In the genomic region with DNA sequence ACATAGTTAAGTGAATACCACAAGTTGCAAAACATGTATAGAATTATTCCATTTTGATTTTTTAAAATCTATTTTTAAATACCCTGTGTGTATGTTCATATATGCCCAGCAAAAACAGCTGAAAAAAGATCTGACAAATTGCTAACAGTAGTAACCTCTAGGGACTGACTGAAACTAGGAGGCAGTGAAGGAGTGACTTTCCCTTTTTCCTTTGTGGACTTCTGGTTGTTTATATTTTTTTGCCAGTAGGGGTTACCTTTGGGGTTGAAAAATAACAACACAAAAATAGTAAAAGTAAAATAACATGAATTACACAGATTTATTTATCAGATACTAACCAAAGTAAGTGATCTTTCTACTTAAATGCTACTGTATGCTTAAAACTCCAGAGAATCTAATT, we compare ENCODE assay signal across 7 cellular contexts. TPM values are rescaled to one million over a fixed set of nuclear protein-coding genes. Genes with fewer than 3 reads are reported as not detected.
DNase-seq lines count a peak whose midpoint lies in the region; ATAC-seq and TF ChIP-seq lines count a peak whose summit lies in the region.

No MANE protein-coding gene starts in this region.

- no peak overlapping the region for H3K18ac ChIP-seq in neuronal stem cell (ENCODE audit: low read length)

- H2BK15ac ChIP-seq in neuronal stem cell (ENCODE audit: low read length): no peak overlapping the region

- intact Hi-C loops in OCI-LY7 (cut with micrococcal nuclease; ENCODE audit: unreplicated experiment) (loop anchor here (10.0 kb wide), 1 partner anchor 87 kb away; no protein-coding TSS in a partner anchor), psoas muscle (cut with DNase I) (loop anchor here in 1 of 2 donors (10.0 kb wide), 1 partner anchor 87 kb away; no protein-coding TSS in a partner anchor), left colon (cut with DNase I, micrococcal nuclease) (no loop called here)

- peaks cover 10% of the 10 kb centered on the region for H3K79me1 ChIP-seq in neuronal stem cell (ENCODE audit: low read depth, low read length)

- H3K9me3 ChIP-seq in GM23248 (ENCODE audit: low read depth) (no peaks in the 10 kb centered on the region), OCI-LY7 (ENCODE audit: low read length) (no peaks in the 10 kb centered on the region), psoas muscle (no peaks in the 10 kb centered on the region), neuronal stem cell (replicated peaks in 1 of 2; ENCODE audit: control insufficient read depth in 2 of 2, insufficient read depth in 1 of 2, low read depth in 1 of 2, low read length in 2 of 2) (peaks cover 0 to 2% of the 10 kb centered on the region in 2 donors)

- H3K14ac ChIP-seq in neuronal stem cell (ENCODE audit: low read length): no peak overlapping the region

- in situ Hi-C loops in GM23248 (cut with MboI): no loop called here

- no peak overlapping the region for H3K27ac ChIP-seq in GM23248
- H3K27ac ChIP-seq in OCI-LY7 (ENCODE audit: low read depth, low read length, poor library complexity, severe bottlenecking): peak overlapping the region; percentile 24
- peak overlapping the region; percentile 75 for H3K27ac ChIP-seq in psoas muscle
- H3K27ac ChIP-seq in neuronal stem cell (replicated peaks; ENCODE audit: low read length): no peak overlapping the region

- H2BK120ac ChIP-seq in neuronal stem cell (ENCODE audit: low read depth, low read length): no peak overlapping the region

- H3K9ac ChIP-seq in GM23248: no peak overlapping the region
- H3K9ac ChIP-seq in neuronal stem cell (ENCODE audit: low read depth, low read length, poor library complexity): no peak overlapping the region

- no peak overlapping the region for H2AK5ac ChIP-seq in neuronal stem cell (ENCODE audit: low read depth, low read length)

- peaks cover 20% of the 10 kb centered on the region for H3F3A ChIP-seq in GM23248 (ENCODE audit: insufficient read depth)

- H4K8ac ChIP-seq in neuronal stem cell (ENCODE audit: low read depth, low read length): no peak overlapping the region

- H4K91ac ChIP-seq in neuronal stem cell (ENCODE audit: low read depth, low read length, poor library complexity): no peak overlapping the region

- CTCF ChIA-PET in OCI-LY7 (lab: Charles Lee; ENCODE audit: unreplicated experiment): no interaction called here

- DNase-seq in GM23248 (peak; percentile 38), OCI-LY7 (ENCODE audit: low spot score) (no peak), epithelial cell of esophagus (ENCODE audit: low read depth) (peak; percentile 13), psoas muscle (no peak), neuronal stem cell (ENCODE audit: low spot score) (no peak), left colon (no peak), NCI-H524 treated with DMSO at 0.1 percent for 48 hours (lab: John Stamatoyannopoulos, UW) (no peak)

- no peak for ATAC-seq in psoas muscle
- no peak for ATAC-seq in left colon

- no peaks in the 10 kb centered on the region for H3K36me3 ChIP-seq in GM23248 (ENCODE audit: low read depth)
- no peaks in the 10 kb centered on the region for H3K36me3 ChIP-seq in OCI-LY7 (ENCODE audit: insufficient read depth, low read length)
- H3K36me3 ChIP-seq in psoas muscle (ENCODE audit: insufficient read depth in 1 of 2, low read depth in 1 of 2): no peaks in the 10 kb centered on the region
- H3K36me3 ChIP-seq in neuronal stem cell (replicated peaks in 1 of 2; ENCODE audit: control insufficient read depth in 2 of 2, insufficient read depth in 2 of 2, low read length in 2 of 2): peaks cover 0 to 13% of the 10 kb centered on the region in 2 donors

- no peak overlapping the region for H2AFZ ChIP-seq in GM23248
- peak overlapping the region; percentile 8; the same call in 1 of the 2 replicates for H2AFZ ChIP-seq in OCI-LY7 (ENCODE audit: low read length)
- no peak overlapping the region for H2AFZ ChIP-seq in neuronal stem cell (ENCODE audit: low read length)

- H3K4me2 ChIP-seq in GM23248 (ENCODE audit: unreplicated experiment) (no peak overlapping the region), OCI-LY7 (ENCODE audit: low read length) (peak overlapping the region; percentile 98), neuronal stem cell (ENCODE audit: insufficient read depth, low read length, poor library complexity, severe bottlenecking) (no peak overlapping the region)

- no peaks in the 10 kb centered on the region for H3K27me3 ChIP-seq in GM23248 (replicated peaks; ENCODE audit: insufficient read depth)
- H3K27me3 ChIP-seq in psoas muscle (ENCODE audit: insufficient read depth in 3 of 3, low read length in 2 of 3): no peaks in the 10 kb centered on the region
- no peaks in the 10 kb centered on the region for H3K27me3 ChIP-seq in neuronal stem cell (ENCODE audit: control insufficient read depth in 3 of 3, insufficient read depth in 3 of 3, low read depth in 1 of 3, low read length in 3 of 3)

- H3K4ac ChIP-seq in neuronal stem cell (ENCODE audit: low read length): no peak overlapping the region

- H3K9me2 ChIP-seq in GM23248 (ENCODE audit: insufficient read depth): no peaks in the 10 kb centered on the region
- no peaks in the 10 kb centered on the region for H3K9me2 ChIP-seq in OCI-LY7 (ENCODE audit: insufficient read depth, low read length)

- BruUV-seq in OCI-LY7 (replicated peaks; lab: Mats Ljungman, UMichigan): no TSS peak

- H4K20me1 ChIP-seq in GM23248 (ENCODE audit: insufficient read depth) (no peaks in the 10 kb centered on the region), OCI-LY7 (ENCODE audit: insufficient read depth, low read length) (0 out of 2 replicates have a peak, but pooled peaks cover 3% of the 10 kb centered on the region)

- H3K4me3 ChIP-seq in GM23248 (no peak overlapping the region), OCI-LY7 (ENCODE audit: low read depth, low read length, poor library complexity, severe bottlenecking) (peak overlapping the region; percentile 86), epithelial cell of esophagus (ENCODE audit: low read length) (no peak overlapping the region), psoas muscle (peak overlapping the region; percentile 83), neuronal stem cell (ENCODE audit: low read length in 2 of 2) (no peak overlapping the region)

- H2BK12ac ChIP-seq in neuronal stem cell (ENCODE audit: low read length): no peak overlapping the region

- H2BK5ac ChIP-seq in neuronal stem cell (ENCODE audit: low read length): no peak overlapping the region

- TF ChIP-seq CTCF in OCI-LY7 (conservative IDR thresholded peaks at IDR 0.05; ENCODE audit: low read length) (peak; percentile 23; the same call in 1 of the 2 replicates), epithelial cell of esophagus (IDR thresholded peaks at IDR 0.05; ENCODE audit: insufficient read depth, low read depth, low read length, missing control alignments) (peak; percentile 13), psoas muscle (IDR thresholded peaks at IDR 0.05) (no peak)

- H3K4me1 ChIP-seq in GM23248 (ENCODE audit: insufficient read depth) (peaks cover 18% of the 10 kb centered on the region), OCI-LY7 (ENCODE audit: insufficient read depth, low read length, poor library complexity, severe bottlenecking) (peaks cover 44% of the 10 kb centered on the region), psoas muscle (peaks cover 23% of the 10 kb centered on the region), neuronal stem cell (ENCODE audit: control insufficient read depth in 2 of 2, insufficient read depth in 1 of 2, low read depth in 1 of 2, low read length in 2 of 2) (peaks cover 13 to 15% of the 10 kb centered on the region in 2 donors)

- no peaks in the 10 kb centered on the region for H3K79me2 ChIP-seq in GM23248 (ENCODE audit: insufficient read depth)
- H3K79me2 ChIP-seq in OCI-LY7 (ENCODE audit: insufficient read depth, low read depth, low read length): peaks cover 25% of the 10 kb centered on the region; the same call in 1 of the 2 replicates

- POLR2A ChIA-PET in OCI-LY7 (lab: Charles Lee): no interaction called here

- H3K23ac ChIP-seq in neuronal stem cell (ENCODE audit: low read depth, low read length, poor library complexity): no peak overlapping the region

RNA-seq across cellular contexts. Expression of a gene that starts 2.9 kb away (rescaled TPM):
- total RNA-seq in GM23248 (2014; rRNA removed; shearing (Covaris generic)): 3.8 and 4.2 TPM in 2 replicates
- polyA plus RNA-seq in GM23248 (2016; fragmentation: Nextera tagmentation; extraction: Ambion mirVana) (2.1 and 2.3 TPM in 2 replicates), psoas muscle (10 to 100 TPM in 1 of 3 donors, 1 to 10 TPM in 2; 2.0 to 12.7 (median 4.5) TPM)
- 4.8 and 5.1 TPM in 2 replicates for total RNA-seq in OCI-LY7 (2014; rRNA removed; shearing (Covaris generic))
- total RNA-seq in OCI-LY7 (2022) (10.2 and 10.6 TPM in 2 replicates), psoas muscle (10 to 100 TPM in 1 of 4 donors, 1 to 10 TPM in 3; 6.1 to 11.4 (median 8.1) TPM), left colon (10 to 100 TPM in 1 of 2 donors, 1 to 10 TPM in 1; 8.3 to 11.6 TPM)
- 6.0 TPM for polyA plus RNA-seq in neuronal stem cell (2013, experiment 1 of 2)
- polyA plus RNA-seq in neuronal stem cell (2013, experiment 2 of 2): 5.9 TPM

Comparison
In these comparisons a context has a peak if more than half of its experiments do, and no peak if none do; other contexts are left out.
1. DNase-seq: peak in GM23248 (single experiment) and epithelial cell of esophagus (single experiment); none in OCI-LY7 (single experiment), psoas muscle (0 of 2), neuronal stem cell (single experiment), left colon (0 of 2) and NCI-H524 treated with DMSO at 0.1 percent for 48 hours (single experiment).
2. H3K27ac ChIP-seq: peak in OCI-LY7 (single experiment) and psoas muscle (single experiment); none in GM23248 (single experiment) and neuronal stem cell (single experiment).
3. H3K4me3 ChIP-seq: peak in OCI-LY7 (single experiment) and psoas muscle (single experiment); none in GM23248 (single experiment), epithelial cell of esophagus (single experiment) and neuronal stem cell (0 of 2).